In the genomic region with DNA sequence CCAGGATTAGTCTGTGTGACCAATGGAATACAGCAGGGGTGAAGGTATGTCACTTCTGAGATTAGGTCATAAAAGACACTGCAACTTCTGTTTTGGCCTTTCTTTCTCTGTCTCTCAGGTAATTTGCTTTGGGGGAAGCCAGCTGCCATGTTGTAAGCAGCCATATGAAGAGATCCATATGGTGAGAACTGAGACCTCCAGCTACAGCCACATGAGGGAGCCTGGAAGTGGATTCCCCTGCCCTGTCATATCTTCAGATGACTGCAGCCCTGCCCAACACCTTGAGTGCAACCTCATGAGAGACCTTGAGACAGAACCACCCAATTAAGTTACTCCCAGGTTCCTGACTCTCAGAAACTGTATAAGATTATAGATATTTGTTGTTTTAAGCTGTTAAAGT, we compare ENCODE assay signal across 26 cellular contexts.
DNase-seq lines count a peak whose midpoint lies in the region; ATAC-seq, FAIRE-seq and TF ChIP-seq lines count a peak whose summit lies in the region.
"Had no signal": no experiment of that assay in that cellular context is flagged by ENCODE, and none has a peak within 500 bp of the region (broad histone marks: within the 10 kb centered on the region; RNA-seq: fewer than 3 reads in every experiment).

No MANE protein-coding gene starts in this region.

- H2BK12ac ChIP-seq in H1 (ENCODE audit: low read depth, low read length) = no peak overlapping the region

- H3K79me2 ChIP-seq in H1 (ENCODE audit: control insufficient read depth in 1 of 2, insufficient read depth in 2 of 2, low read length in 2 of 2) = no peaks in the 10 kb centered on the region

- H4K91ac ChIP-seq in H1 (replicated peaks; ENCODE audit: insufficient read length, low read length) = no peak overlapping the region

- H3K4me2 ChIP-seq in H1 (ENCODE audit: insufficient read depth in 1 of 2, low read depth in 2 of 2, low read length in 2 of 2) = no peak overlapping the region

- no peak overlapping the region for H2BK20ac ChIP-seq in H1 (ENCODE audit: low read length)

- no peak overlapping the region for H3K18ac ChIP-seq in H1 (ENCODE audit: extremely low read depth, low read length)

- H2AFZ ChIP-seq in H1 (ENCODE audit: low read length) = 0 out of 2 replicates have a peak overlapping the region, but pooled peaks have one; percentile 33

- POLR2A ChIA-PET in H1 (lab: Charles Lee; ENCODE audit: partially characterized antibody) = no interaction called here

- TF ChIP-seq CTCF in 22Rv1 (IDR thresholded peaks at IDR 0.05) = peak; percentile 23
- peak; percentile 10 to 35 (median 35) for TF ChIP-seq CTCF in H1 (IDR thresholded peaks at IDR 0.05; ENCODE audit: control extremely low read depth in 1 of 3, insufficient read depth in 1 of 3, low read depth in 1 of 3, low read length in 3 of 3)
- no peak for TF ChIP-seq CTCF in stomach (IDR thresholded peaks at IDR 0.05)
- TF ChIP-seq CTCF in GM20000 (IDR thresholded peaks at IDR 0.05; ENCODE audit: extremely low read depth, missing control alignments) = no peak

- H4K5ac ChIP-seq in H1 (ENCODE audit: insufficient read length, low read depth, low read length) = no peak overlapping the region

- no peak overlapping the region for H2BK120ac ChIP-seq in H1 (replicated peaks; ENCODE audit: low read depth, low read length)

- no peaks in the 10 kb centered on the region for H3K9me3 ChIP-seq in NT2/D1 (ENCODE audit: insufficient read depth, low read length)
- H3K9me3 ChIP-seq in H1 (ENCODE audit: insufficient read depth in 2 of 2, low read depth in 1 of 2, low read length in 1 of 2) = no peaks in the 10 kb centered on the region
- no peaks in the 10 kb centered on the region for H3K9me3 ChIP-seq in stomach
- H3K9me3 ChIP-seq: right lobe of liver, uterus had no signal

- TF ChIP-seq EP300 in H1 (IDR thresholded peaks at IDR 0.05; ENCODE audit: borderline replicate concordance in 1 of 2, low read depth in 2 of 2, low read length in 2 of 2) (no peak), stomach (IDR thresholded peaks at IDR 0.05) (no peak)

- TF ChIP-seq RAD21 in H1 (IDR thresholded peaks at IDR 0.05 in 1 of 2, conservative IDR thresholded peaks at IDR 0.05 in 1 of 2; ENCODE audit: low read depth in 2 of 2, low read length in 2 of 2) = peak; percentile 53 to 58

- no peak overlapping the region for H3K4me3 ChIP-seq in NT2/D1 (ENCODE audit: insufficient read length, low read depth)
- H3K4me3 ChIP-seq in H1 (ENCODE audit: extremely low read depth in 1 of 4, insufficient read depth in 2 of 4, low read depth in 3 of 4, low read length in 4 of 4) = no peak overlapping the region
- no peak overlapping the region for H3K4me3 ChIP-seq in stomach
- H3K4me3 ChIP-seq: dorsolateral prefrontal cortex, right lobe of liver, uterus had no signal

- DNase-seq in ELR (ENCODE audit: low read depth) (peak; percentile 12), NT2/D1 (ENCODE audit: low read depth, low spot score) (peak; percentile 20), H1 (ENCODE audit: low read depth in 1 of 2, low spot score in 2 of 2) (no peak), stomach (no peak), GM20000 (ENCODE audit: low spot score) (no peak)
- DNase-seq: aorta; C1 segment of cervical spinal cord; caudate nucleus; dorsolateral prefrontal cortex; glutamatergic neuron; kidney glomerular epithelial cell; NCI-H1048; NCI-H2029 treated with DMSO at 0.1 percent for 48 hours; NCI-H510A treated with DMSO at 0.1 percent for 48 hours; posterior cingulate gyrus; right lobe of liver; stimulated activated CD4-positive, alpha-beta T cell treated with anti-CD3 and anti-CD28 coated beads, Interleukin-12 subunit alpha, Interleukin-12 subunit beta, amount 100 ng/mL, for 4 hours; stimulated activated CD4-positive, alpha-beta T cell treated with anti-CD3 and anti-CD28 coated beads, Interleukin-4, amount 100 ng/mL, for 24 hours; stimulated activated naive B cell treated with anti-CD40 and anti-IgM and Interleukin-4, amounts not matched to agents 10 μg/mL and 1 μg/mL and 100 μg/mL, for 72 hours; uterus had no signal

- no peak overlapping the region for H3K4ac ChIP-seq in H1 (replicated peaks; ENCODE audit: insufficient read length, low read depth, low read length)

- no peak overlapping the region for H3K27ac ChIP-seq in 22Rv1
- no peak overlapping the region for H3K27ac ChIP-seq in H1 (ENCODE audit: low read depth, low read length)
- no peak overlapping the region for H3K27ac ChIP-seq in stomach
- H3K27ac ChIP-seq: dorsolateral prefrontal cortex, right lobe of liver, RWPE1, uterus had no signal

- no peak overlapping the region for H3K23ac ChIP-seq in H1 (ENCODE audit: insufficient read length)

- CTCF ChIA-PET in H1 (lab: Charles Lee; ENCODE audit: partially characterized antibody) = interaction anchor here (1.0 to 1.1 kb wide), 2 partner anchors 10 to 144 kb away, joined by 3 to 4 read pairs; no protein-coding TSS in a partner anchor

- no peak overlapping the region for H3K56ac ChIP-seq in H1 (replicated peaks; ENCODE audit: insufficient read length, low read depth, low read length)

- intact Hi-C loops in stomach (cut with DNase I; ENCODE audit: low total_unique reads) = no loop called here

- no peaks in the 10 kb centered on the region for H3K23me2 ChIP-seq in H1 (ENCODE audit: low read depth, low read length)

- TF ChIP-seq POLR2A in H1 (IDR thresholded peaks at IDR 0.05; ENCODE audit: control extremely low read depth in 1 of 2, low read depth in 2 of 2, low read length in 2 of 2) (no peak), stomach (IDR thresholded peaks at IDR 0.05) (no peak)

- no peak overlapping the region for H3K9ac ChIP-seq in NT2/D1 (ENCODE audit: insufficient read length, low read depth)
- no peak overlapping the region for H3K9ac ChIP-seq in H1 (replicated peaks in 1 of 4; ENCODE audit: extremely low read depth in 1 of 4, low read depth in 3 of 4, low read length in 3 of 4)

- no peak for FAIRE-seq in H1 (lab: Jason Lieb, UNC)
- FAIRE-seq: endothelial cell of umbilical vein, HepG2 had no signal

- H4K8ac ChIP-seq in H1 (ENCODE audit: extremely low read depth, insufficient read depth, low read length) = no peak overlapping the region

- no peak overlapping the region for H2BK5ac ChIP-seq in H1 (ENCODE audit: low read depth, low read length)

- no peak overlapping the region for H2AK5ac ChIP-seq in H1 (ENCODE audit: low read depth, low read length)

- H3K27me3 ChIP-seq in NT2/D1 (ENCODE audit: insufficient read depth, insufficient read length) (no peaks in the 10 kb centered on the region), H1 (replicated peaks in 1 of 4; ENCODE audit: control insufficient read depth in 3 of 4, extremely low read depth in 1 of 4, insufficient read depth in 3 of 4, low read length in 3 of 4) (no peaks in the 10 kb centered on the region), stomach (no peaks in the 10 kb centered on the region)
- H3K27me3 ChIP-seq: dorsolateral prefrontal cortex, right lobe of liver, uterus had no signal

- H4K20me1 ChIP-seq in H1 (replicated peaks in 1 of 2; ENCODE audit: control insufficient read depth in 1 of 2, insufficient read depth in 2 of 2, low read length in 2 of 2) = no peaks in the 10 kb centered on the region

- no peaks in the 10 kb centered on the region for H3K36me3 ChIP-seq in NT2/D1 (ENCODE audit: insufficient read depth, insufficient read length, low read length)
- H3K36me3 ChIP-seq in H1 (ENCODE audit: control insufficient read depth in 2 of 4, insufficient read depth in 4 of 4, low read length in 3 of 4) = no peaks in the 10 kb centered on the region
- no peaks in the 10 kb centered on the region for H3K36me3 ChIP-seq in stomach
- H3K36me3 ChIP-seq: right lobe of liver, uterus had no signal

- H2BK15ac ChIP-seq in H1 (ENCODE audit: low read length) = no peak overlapping the region

- ATAC-seq in HG03159 (IDR thresholded peaks at IDR 0.05; ENCODE audit: unreplicated experiment) (no peak), GM18520 (IDR thresholded peaks at IDR 0.05; ENCODE audit: unreplicated experiment) (no peak)
- ATAC-seq: HepG2; right lobe of liver; stimulated activated naive B cell treated with anti-CD40 and anti-IgM and Interleukin-4, amounts not matched to agents 10 μg/mL and 1 μg/mL and 100 μg/mL, for 72 hours had no signal

- H3K79me1 ChIP-seq in H1 (ENCODE audit: low read depth, low read length) = no peaks in the 10 kb centered on the region

- H3K4me1 ChIP-seq in NT2/D1 (ENCODE audit: insufficient read depth, insufficient read length) (no peaks in the 10 kb centered on the region), H1 (replicated peaks in 1 of 4; ENCODE audit: control insufficient read depth in 3 of 4, insufficient read depth in 4 of 4, low read length in 3 of 4) (no peaks in the 10 kb centered on the region), stomach (no peaks in the 10 kb centered on the region)
- H3K4me1 ChIP-seq: right lobe of liver, uterus had no signal

- H3K14ac ChIP-seq in H1 (ENCODE audit: insufficient read length) = no peak overlapping the region

TF ChIP-seq in H1, 55 proteins besides CTCF, POLR2A, EP300 and RAD21:
- no peak for TF ChIP-seq CBX8 (IDR thresholded peaks at IDR 0.05; ENCODE audit: borderline replicate concordance, low read depth, low read length)
- peak; percentile 57; the same call in 1 of the 2 replicates for TF ChIP-seq YY1 (IDR thresholded peaks at IDR 0.05; ENCODE audit: low read depth, low read length)
- TF ChIP-seq SRF (IDR thresholded peaks at IDR 0.05; ENCODE audit: low read depth, low read length) = no peak
- TF ChIP-seq CBX5 (IDR thresholded peaks at IDR 0.05; ENCODE audit: low read depth, low read length) = no peak
- no peak for TF ChIP-seq GTF2F1 (IDR thresholded peaks at IDR 0.05; ENCODE audit: borderline replicate concordance, low read depth, low read length)
TF ChIP-seq in H1: peak in this region for 1.

Comparison
In these comparisons a context has a peak if more than half of its experiments do, and no peak if none do; other contexts are left out.
1. CTCF ChIP-seq: peak in 22Rv1 (single experiment) and H1 (3 of 3); none in stomach (0 of 7) and GM20000 (single experiment).
2. DNase-seq: peak in ELR (single experiment) and NT2/D1 (single experiment); none in H1 (0 of 2), stomach (single experiment) and GM20000 (single experiment).